In the genomic region with DNA sequence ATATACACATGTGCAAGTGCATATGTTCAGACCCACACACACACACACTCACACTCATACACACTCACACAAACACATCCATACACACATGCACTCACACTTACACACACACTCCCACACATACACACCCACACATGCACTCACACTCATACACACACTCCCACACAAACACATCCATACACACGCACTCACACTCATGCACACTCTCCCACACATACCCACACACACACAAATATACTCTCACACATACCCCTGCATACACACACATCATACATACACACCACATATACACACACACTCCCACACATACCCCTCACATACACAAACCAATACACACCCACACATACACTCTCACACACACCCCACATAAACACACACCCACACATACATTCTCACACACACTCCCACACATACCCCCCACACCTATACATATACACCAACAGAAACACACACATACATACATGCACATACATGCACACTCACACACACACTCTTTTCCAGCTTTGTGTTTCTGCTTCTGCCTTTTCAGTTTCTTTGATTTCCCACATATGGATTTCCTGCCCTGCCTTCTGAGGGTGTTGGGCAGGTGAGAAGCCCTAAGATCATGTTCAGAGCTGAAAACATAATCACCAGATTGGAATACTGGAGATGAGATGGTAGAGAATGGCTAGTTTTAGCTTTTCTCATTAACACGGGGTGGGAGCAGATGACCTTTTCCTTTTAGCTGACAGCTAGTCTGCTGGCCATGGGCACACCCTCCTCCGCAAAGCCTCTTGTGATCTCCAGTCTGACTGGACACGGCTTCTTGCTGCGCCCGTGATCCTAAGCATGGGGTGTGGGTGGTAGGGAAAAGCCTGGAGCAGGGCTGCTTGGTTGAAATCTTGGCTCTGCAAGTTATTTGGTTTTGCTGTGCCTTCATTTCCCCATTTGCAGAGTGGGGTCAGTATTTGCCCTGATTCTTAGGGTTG, we compare ENCODE assay signal across 9 cellular contexts.
DNase-seq lines count a peak whose midpoint lies in the region; ATAC-seq, FAIRE-seq and TF ChIP-seq lines count a peak whose summit lies in the region.
"Had no signal": no experiment of that assay in that cellular context is flagged by ENCODE, and none has a peak within 500 bp of the region (broad histone marks: within the 10 kb centered on the region; RNA-seq: fewer than 3 reads in every experiment).

No MANE protein-coding gene starts in this region.

- H3K9me3 Mint-ChIP-seq in activated CD8-positive, alpha-beta T cell treated with anti-CD3 and anti-CD28 coated beads for 36 hours = no peaks in the 10 kb centered on the region

- peak overlapping the region; percentile 97 for H3K27ac Mint-ChIP-seq in activated CD8-positive, alpha-beta T cell treated with anti-CD3 and anti-CD28 coated beads for 36 hours

- in situ Hi-C loops in HepG2 (cut with HindIII; ENCODE audit: extremely low pct_ligation_motif_present, low pct_unique_long_range_greater_than_20kb) = no loop called here

- no peaks in the 10 kb centered on the region for H4K20me1 ChIP-seq in HepG2 (ENCODE audit: insufficient read depth, low read length)

- H3K4me3 Mint-ChIP-seq in activated CD8-positive, alpha-beta T cell treated with anti-CD3 and anti-CD28 coated beads for 36 hours = peak overlapping the region; percentile 70

- no peak for TF ChIP-seq CTCF in cardiac muscle cell (IDR thresholded peaks at IDR 0.05; ENCODE audit: low read depth, low read length)
- no peak for TF ChIP-seq CTCF in activated CD8-positive, alpha-beta T cell treated with anti-CD3 and anti-CD28 coated beads for 36 hours (IDR thresholded peaks at IDR 0.05)
- TF ChIP-seq CTCF in HepG2 (CRISPR knock-in tag; IDR thresholded peaks at IDR 0.05) = no peak
- no peak for TF ChIP-seq CTCF in upper lobe of right lung (IDR thresholded peaks at IDR 0.05)

- no peaks in the 10 kb centered on the region for H3K9me3 ChIP-seq in cardiac muscle cell (ENCODE audit: low read depth)
- no peaks in the 10 kb centered on the region for H3K9me3 ChIP-seq in HepG2 (ENCODE audit: low read length)
- H3K9me3 ChIP-seq in upper lobe of right lung = no peaks in the 10 kb centered on the region

- H3K9ac ChIP-seq in HepG2 (ENCODE audit: insufficient read depth, low read depth, low read length) = no peak overlapping the region

- CTCF ChIA-PET in activated CD8-positive, alpha-beta T cell treated with anti-CD3 and anti-CD28 coated beads for 36 hours (lab: Charles Lee) = interaction anchor here (0.7 to 3.8 kb wide), 7 partner anchors 8 to 289 kb away, joined by 3 to 13 read pairs (median 4); no protein-coding TSS in a partner anchor
- CTCF ChIA-PET in HepG2 (lab: Yijun Ruan, JAX; ENCODE audit: low intra/inter-chr PET ratio, low total read pairs) = no interaction called here

- TF ChIP-seq RAD21 in HepG2 (CRISPR knock-in tag; IDR thresholded peaks at IDR 0.05) = no peak

- no peaks in the 10 kb centered on the region for H3K27me3 Mint-ChIP-seq in activated CD8-positive, alpha-beta T cell treated with anti-CD3 and anti-CD28 coated beads for 36 hours

- TF ChIP-seq EP300 in HepG2 (IDR thresholded peaks at IDR 0.05; ENCODE audit: low read depth in 2 of 2, low read length in 2 of 2) (no peak), HepG2 (CRISPR knock-in tag; IDR thresholded peaks at IDR 0.05; ENCODE audit: borderline replicate concordance) (no peak)

- DNase-seq in cardiac muscle cell (ENCODE audit: low read depth in 1 of 2, low spot score in 1 of 2) (no peak), left ventricle myocardium superior (no peak), HepG2 (ENCODE audit: low spot score) (no peak), upper lobe of right lung (peak; percentile 80), NCI-H2171 (lab: John Stamatoyannopoulos, UW) (no peak)
- DNase-seq in activated CD8-positive, alpha-beta T cell treated with anti-CD3 and anti-CD28 coated beads for 36 hours = no peak

- POLR2A ChIA-PET in activated CD8-positive, alpha-beta T cell treated with anti-CD3 and anti-CD28 coated beads for 36 hours (lab: Charles Lee) = interaction anchor here (0.6 to 2.0 kb wide), 6 partner anchors 10 to 214 kb away, joined by 3 to 6 read pairs (median 4); partner anchors contain the start of gene CHST11
- POLR2A ChIA-PET in HepG2 (lab: Yijun Ruan, JAX) = no interaction called here

- no TSS peak for BruUV-seq in HepG2 (replicated peaks; lab: Mats Ljungman, UMichigan)

- ATAC-seq in left ventricle myocardium superior = no peak
- peak; percentile 1 for ATAC-seq in activated CD8-positive, alpha-beta T cell treated with anti-CD3 and anti-CD28 coated beads for 36 hours
- ATAC-seq in HepG2 = no peak
- peak; percentile 60 for ATAC-seq in upper lobe of right lung
- no peak for ATAC-seq in HG02973 (IDR thresholded peaks at IDR 0.05; ENCODE audit: unreplicated experiment)
- no peak for ATAC-seq in HG03565 (IDR thresholded peaks at IDR 0.05; ENCODE audit: unreplicated experiment)

- H3K27ac ChIP-seq in cardiac muscle cell = peak overlapping the region; percentile 76
- H3K27ac ChIP-seq in HepG2 (ENCODE audit: extremely low read length, insufficient read depth, low read length) = no peak overlapping the region
- peak overlapping the region; percentile 70 for H3K27ac ChIP-seq in upper lobe of right lung

- H3K27me3 ChIP-seq in cardiac muscle cell (no peaks in the 10 kb centered on the region), HepG2 (ENCODE audit: control insufficient read depth in 1 of 2, insufficient read depth in 2 of 2, low read length in 2 of 2) (peaks cover 2 to 15% of the 10 kb centered on the region in 2 experiments; a peak in 3 of 5 replicates), upper lobe of right lung (no peaks in the 10 kb centered on the region)

- no peak for TF ChIP-seq POLR2A in HepG2 (IDR thresholded peaks at IDR 0.05; ENCODE audit: insufficient read depth in 1 of 2, low read depth in 2 of 2, low read length in 2 of 2)

- H3K4me1 ChIP-seq in cardiac muscle cell (ENCODE audit: low read depth) = peaks cover 64% of the 10 kb centered on the region
- no peaks in the 10 kb centered on the region for H3K4me1 ChIP-seq in HepG2 (ENCODE audit: insufficient read depth, low read length)
- H3K4me1 ChIP-seq in upper lobe of right lung = peaks cover 78% of the 10 kb centered on the region

- no peaks in the 10 kb centered on the region for H3K36me3 ChIP-seq in cardiac muscle cell
- no peaks in the 10 kb centered on the region for H3K36me3 ChIP-seq in HepG2 (replicated peaks in 1 of 2; ENCODE audit: control insufficient read depth in 1 of 2, insufficient read depth in 2 of 2, low read length in 2 of 2)
- no peaks in the 10 kb centered on the region for H3K36me3 ChIP-seq in upper lobe of right lung

- H2AFZ ChIP-seq in HepG2 (ENCODE audit: low read length) = no peak overlapping the region

- peaks cover 60% of the 10 kb centered on the region for H3K4me1 Mint-ChIP-seq in activated CD8-positive, alpha-beta T cell treated with anti-CD3 and anti-CD28 coated beads for 36 hours (ENCODE audit: low read depth)

- intact Hi-C loops in left ventricle myocardium superior (cut with micrococcal nuclease) = no loop called here
- intact Hi-C loops in activated CD8-positive, alpha-beta T cell treated with anti-CD3 and anti-CD28 coated beads for 36 hours (cut with micrococcal nuclease) = loop anchor here (2.0 to 10.0 kb wide), 2 partner anchors 48 to 286 kb away; no protein-coding TSS in a partner anchor
- intact Hi-C loops in HepG2 (cut with micrococcal nuclease; ENCODE audit: unreplicated experiment) = no loop called here
- intact Hi-C loops in upper lobe of right lung (cut with DNase I) = no loop called here

- H3K79me2 ChIP-seq in HepG2 (ENCODE audit: insufficient read depth, low read length) = no peaks in the 10 kb centered on the region

- 60% methylated on average over 5 of the region's 6 CpGs for WGBS in HepG2 (ENCODE audit: low lambda C conversion rate)

- FAIRE-seq in HepG2 (lab: Jason Lieb, UNC) = no peak
- FAIRE-seq: D721Med had no signal

- H3K4me2 ChIP-seq in HepG2 (ENCODE audit: low read depth, low read length) = no peak overlapping the region

- H3K4me3 ChIP-seq in cardiac muscle cell = no peak overlapping the region
- H3K4me3 ChIP-seq in HepG2 (replicated peaks in 1 of 3; ENCODE audit: insufficient read depth in 1 of 3, low read depth in 2 of 3, low read length in 3 of 3) = no peak overlapping the region
- no peak overlapping the region for H3K4me3 ChIP-seq in upper lobe of right lung

- H3K36me3 Mint-ChIP-seq in activated CD8-positive, alpha-beta T cell treated with anti-CD3 and anti-CD28 coated beads for 36 hours (ENCODE audit: low read depth) = no peaks in the 10 kb centered on the region

TF ChIP-seq in HepG2, 621 proteins besides CTCF, POLR2A, EP300 and RAD21:
- TF ChIP-seq FOXA1 (IDR thresholded peaks at IDR 0.05) = peak; percentile 26; the same call in 1 of the 2 replicates
- TF ChIP-seq FOXA1 (CRISPR knock-in tag; IDR thresholded peaks at IDR 0.05) = no peak
- TF ChIP-seq KDM1A (CRISPR knock-in tag; IDR thresholded peaks at IDR 0.05) = no peak
- peak; percentile 27; the same call in 1 of the 2 replicates for TF ChIP-seq FOXP1 (IDR thresholded peaks at IDR 0.05)
- no peak for TF ChIP-seq FOXP1 (CRISPR knock-in tag; IDR thresholded peaks at IDR 0.05)
- no peak for TF ChIP-seq ZFP36 (IDR thresholded peaks at IDR 0.05; ENCODE audit: borderline replicate concordance, low read depth, low read length, partially characterized antibody)
- TF ChIP-seq ZZZ3 (CRISPR knock-in tag; IDR thresholded peaks at IDR 0.05; ENCODE audit: borderline replicate concordance) = no peak
- no peak for TF ChIP-seq SP2 (CRISPR knock-in tag; IDR thresholded peaks at IDR 0.05)
- no peak for TF ChIP-seq SIN3A (IDR thresholded peaks at IDR 0.05; ENCODE audit: borderline replicate concordance, low read depth, low read length)

Comparison
In these comparisons a context has a peak if more than half of its experiments do, and no peak if none do; other contexts are left out.
1. ATAC-seq: peak in activated CD8-positive, alpha-beta T cell treated with anti-CD3 and anti-CD28 coated beads for 36 hours (single experiment) and upper lobe of right lung (single experiment); none in left ventricle myocardium superior (single experiment), HepG2 (single experiment), HG02973 (single experiment) and HG03565 (single experiment).